ENCODE assay signal across 8 cellular contexts in genomic region chr11:65430406-65431217, GRCh38. TPM values are rescaled to one million over a fixed set of nuclear protein-coding genes. Genes with fewer than 3 reads are reported as not detected.
DNase-seq lines count a peak whose midpoint lies in the region; TF ChIP-seq lines count a peak whose summit lies in the region.

No MANE protein-coding gene starts in this region.

- H3K27ac Mint-ChIP-seq in CD4-positive, alpha-beta memory T cell: peak overlapping the region; percentile 93 to 100 (median 97)
- no peak overlapping the region for H3K27ac Mint-ChIP-seq in neural crest cell (ENCODE audit: unreplicated experiment)

- POLR2A ChIA-PET in CD4-positive, alpha-beta memory T cell (lab: Charles Lee; ENCODE audit: partially characterized antibody): interaction anchor here (0.9 to 22.2 kb wide), 8 partner anchors 13 to 145 kb away, joined by 3 to 3839 read pairs (median 335); partner anchors contain the start of genes CDC42EP2, EHBP1L1, FRMD8 and MALAT1
- POLR2A ChIA-PET in HEK293T (lab: Yijun Ruan, JAX): interaction anchor here (0.6 to 16.9 kb wide), 10 partner anchors 10 to 68 kb away, joined by 3 to 1436 read pairs (median 4); partner anchors contain the start of gene MALAT1

- peak overlapping the region; percentile 98 for H3K27ac ChIP-seq in CD4-positive, alpha-beta memory T cell (ENCODE audit: low read depth, low read length)
- H3K27ac ChIP-seq in colonic mucosa: peak overlapping the region; percentile 100

- peaks cover 73 to 94% (median 81%) of the 10 kb centered on the region in 4 donors for H3K4me1 Mint-ChIP-seq in CD4-positive, alpha-beta memory T cell
- peaks cover 48% of the 10 kb centered on the region for H3K4me1 Mint-ChIP-seq in neural crest cell

- H3K36me3 Mint-ChIP-seq in CD4-positive, alpha-beta memory T cell: peaks cover 45 to 50% of the 10 kb centered on the region in 2 donors
- H3K36me3 Mint-ChIP-seq in neural crest cell (ENCODE audit: low read depth): no peaks in the 10 kb centered on the region

- peak; percentile 31 to 49 (median 36) for DNase-seq in CD4-positive, alpha-beta memory T cell
- DNase-seq in NCI-H69 (lab: John Stamatoyannopoulos, UW) (peak; percentile 40), colonic mucosa (no peak), neural crest cell (ENCODE audit: low read depth, low spot score) (no peak), HUDEP-2 (lab: John Stamatoyannopoulos, UW; ENCODE audit: unreplicated experiment in 76 of 76) (no peak), 8988T (no peak), HEK293T (ENCODE audit: extremely low spot score) (no peak), GM20000 (ENCODE audit: low spot score) (no peak)

- no peak for TF ChIP-seq CTCF in colonic mucosa (IDR thresholded peaks at IDR 0.05)
- no peak for TF ChIP-seq CTCF in neural crest cell (conservative IDR thresholded peaks at IDR 0.05)
- no peak for TF ChIP-seq CTCF in GM20000 (IDR thresholded peaks at IDR 0.05; ENCODE audit: extremely low read depth, missing control alignments)

- H3K9me3 ChIP-seq in CD4-positive, alpha-beta memory T cell (ENCODE audit: control insufficient read depth in 1 of 2, low read length in 2 of 2): no peaks in the 10 kb centered on the region
- H3K9me3 ChIP-seq in colonic mucosa: no peaks in the 10 kb centered on the region

- peak overlapping the region in 1 of 2 donors; percentile 100 for H3K9ac ChIP-seq in colonic mucosa (ENCODE audit: low read depth in 2 of 2, low read length in 2 of 2)

- peak overlapping the region; percentile 33 to 59 for H3K4me3 ChIP-seq in CD4-positive, alpha-beta memory T cell (ENCODE audit: low read length in 2 of 2)
- no peak overlapping the region for H3K4me3 ChIP-seq in colonic mucosa

- no peaks in the 10 kb centered on the region for H3K9me3 Mint-ChIP-seq in CD4-positive, alpha-beta memory T cell
- H3K9me3 Mint-ChIP-seq in neural crest cell: no peaks in the 10 kb centered on the region

- peak overlapping the region; percentile 88 to 97 (median 95) for H3K4me3 Mint-ChIP-seq in CD4-positive, alpha-beta memory T cell
- H3K4me3 Mint-ChIP-seq in neural crest cell: peak overlapping the region; percentile 14

- CTCF ChIA-PET in CD4-positive, alpha-beta memory T cell (lab: Charles Lee; ENCODE audit: partially characterized antibody): interaction anchor here (0.9 to 2.6 kb wide), 2 partner anchors 13 to 78 kb away, joined by 4 to 37 read pairs; no protein-coding TSS in a partner anchor
- CTCF ChIA-PET in HEK293T (lab: Yijun Ruan, JAX): no interaction called here

- intact Hi-C loops in CD4-positive, alpha-beta memory T cell (cut with micrococcal nuclease): loop anchor here (1.0 to 2.0 kb wide), 2 partner anchors 9 to 46 kb away; no protein-coding TSS in a partner anchor
- intact Hi-C loops in colonic mucosa (cut with DNase I): no loop called here

- H3K4me1 ChIP-seq in CD4-positive, alpha-beta memory T cell (ENCODE audit: insufficient read depth, low read length): peaks cover 89% of the 10 kb centered on the region
- H3K4me1 ChIP-seq in colonic mucosa: peaks cover 5% of the 10 kb centered on the region

- peaks cover 24% of the 10 kb centered on the region for H3K36me3 ChIP-seq in CD4-positive, alpha-beta memory T cell (ENCODE audit: insufficient read depth, low read length)
- no peaks in the 10 kb centered on the region for H3K36me3 ChIP-seq in colonic mucosa

- H3K27me3 ChIP-seq in CD4-positive, alpha-beta memory T cell (ENCODE audit: insufficient read depth, low read length): no peaks in the 10 kb centered on the region
- H3K27me3 ChIP-seq in colonic mucosa: no peaks in the 10 kb centered on the region

- no peaks in the 10 kb centered on the region for H3K27me3 Mint-ChIP-seq in CD4-positive, alpha-beta memory T cell
- H3K27me3 Mint-ChIP-seq in neural crest cell (ENCODE audit: low read depth): no peaks in the 10 kb centered on the region

TF ChIP-seq in HEK293T, 16 proteins besides CTCF, POLR2A, EP300 and RAD21:
- TF ChIP-seq ARNT (IDR thresholded peaks at IDR 0.05): no peak

RNA-seq across cellular contexts. Expression of gene NEAT1, which starts 8.0 kb away (rescaled TPM):
- 100 to 1,000 TPM; 685 to 687 TPM for total RNA-seq in CD4-positive, alpha-beta memory T cell
- polyA plus RNA-seq in CD4-positive, alpha-beta memory T cell: 1 to 10 TPM; 2.3 to 4.0 TPM
- total RNA-seq in colonic mucosa (100 to 1,000 TPM; 269 to 502 TPM), neural crest cell (29.8 and 37.2 TPM in 2 replicates)

RNA-seq across cellular contexts. Expression of gene FRMD8, which starts 44.2 kb away (rescaled TPM):
- 10 to 100 TPM; 69.1 to 71.2 TPM for total RNA-seq in CD4-positive, alpha-beta memory T cell
- polyA plus RNA-seq in CD4-positive, alpha-beta memory T cell: 10 to 100 TPM; 44.1 to 55.6 TPM
- total RNA-seq in colonic mucosa (10 to 100 TPM; 30.7 to 43.9 TPM), neural crest cell (25.6 and 29.0 TPM in 2 replicates)

RNA-seq across cellular contexts. Expression of gene SLC25A45, which starts 48.2 kb away (rescaled TPM):
- 10 to 100 TPM; 17.0 to 24.2 TPM for total RNA-seq in CD4-positive, alpha-beta memory T cell
- 10 to 100 TPM in 1 of 2 donors, 1 to 10 TPM in 1; 7.2 to 15.0 TPM for polyA plus RNA-seq in CD4-positive, alpha-beta memory T cell
- total RNA-seq in colonic mucosa (1 to 10 TPM; 4.4 to 6.9 TPM), neural crest cell (1.5 and 1.8 TPM in 2 replicates)

Comparison
In these comparisons a context has a peak if more than half of its experiments do, and no peak if none do; other contexts are left out.
1. DNase-seq: peak in CD4-positive, alpha-beta memory T cell (5 of 5) and NCI-H69 (single experiment); none in colonic mucosa (single experiment), neural crest cell (single experiment), HUDEP-2 (0 of 76), 8988T (single experiment), HEK293T (single experiment) and GM20000 (single experiment).